ENCODE assay signal across 19 cellular contexts in genomic region chr1:7525664-7526063, GRCh38.
"Had no signal": no experiment of that assay in that cellular context is flagged by ENCODE, and none has a peak within 500 bp of the region (broad histone marks: within the 10 kb centered on the region; RNA-seq: fewer than 3 reads in every experiment).

No MANE protein-coding gene starts in this region.

- H3K4me3 ChIP-seq: dorsolateral prefrontal cortex, mucosa of descending colon, psoas muscle, sigmoid colon, thoracic aorta, tibial nerve, vagina had no signal

- H3K27ac Mint-ChIP-seq: memory B cell; mesothelial cell of epicardium; naive B cell; natural killer cell treated with Interleukin-12 subunit alpha and Interleukin-12 subunit beta and Interleukin-15 and Interleukin-18, amount 100 ng/mL, for 72 hours; stimulated activated memory B cell treated with anti-CD40 and anti-IgM and Interleukin-4, amounts not matched to agents 10 μg/mL and 1 μg/mL and 100 μg/mL, for 72 hours; stimulated activated naive CD8-positive, alpha-beta T cell treated with anti-CD3 and anti-CD28 coated beads, Interleukin-15, Interleukin-2, amounts not matched to agents 100 ng/mL and 50 ng/mL, for 24 hours had no signal

- DNase-seq: effector CD4-positive, alpha-beta T cell; head of caudate nucleus; naive B cell; sigmoid colon; stimulated activated CD4-positive, alpha-beta T cell treated with anti-CD3 and anti-CD28 coated beads, Interleukin-4, amount 100 ng/mL, for 4 hours had no signal

- H3K4me3 Mint-ChIP-seq: memory B cell; mesothelial cell of epicardium; natural killer cell treated with Interleukin-12 subunit alpha and Interleukin-12 subunit beta and Interleukin-15 and Interleukin-18, amount 100 ng/mL, for 72 hours; neural crest cell; stimulated activated memory B cell treated with anti-CD40 and anti-IgM and Interleukin-4, amounts not matched to agents 10 μg/mL and 1 μg/mL and 100 μg/mL, for 72 hours; stimulated activated naive CD8-positive, alpha-beta T cell treated with anti-CD3 and anti-CD28 coated beads, Interleukin-15, Interleukin-2, amounts not matched to agents 100 ng/mL and 50 ng/mL, for 24 hours had no signal

- ATAC-seq: left lobe of liver; mucosa of descending colon; natural killer cell treated with Interleukin-12 subunit alpha and Interleukin-12 subunit beta and Interleukin-15 and Interleukin-18, amount 100 ng/mL, for 72 hours; psoas muscle; right cardiac atrium; stimulated activated memory B cell treated with anti-CD40 and anti-IgM and Interleukin-4, amounts not matched to agents 10 μg/mL and 1 μg/mL and 100 μg/mL, for 72 hours had no signal

- H3K9me3 Mint-ChIP-seq: memory B cell; natural killer cell treated with Interleukin-12 subunit alpha and Interleukin-12 subunit beta and Interleukin-15 and Interleukin-18, amount 100 ng/mL, for 72 hours; stimulated activated memory B cell treated with anti-CD40 and anti-IgM and Interleukin-4, amounts not matched to agents 10 μg/mL and 1 μg/mL and 100 μg/mL, for 72 hours; stimulated activated naive CD8-positive, alpha-beta T cell treated with anti-CD3 and anti-CD28 coated beads, Interleukin-15, Interleukin-2, amounts not matched to agents 100 ng/mL and 50 ng/mL, for 24 hours had no signal

- H3K36me3 ChIP-seq: sigmoid colon, thoracic aorta, tibial nerve, vagina had no signal

- H3K4me1 ChIP-seq: psoas muscle, sigmoid colon, tibial nerve, vagina had no signal

- H3K36me3 Mint-ChIP-seq: memory B cell; mesothelial cell of epicardium; naive B cell; natural killer cell treated with Interleukin-12 subunit alpha and Interleukin-12 subunit beta and Interleukin-15 and Interleukin-18, amount 100 ng/mL, for 72 hours; stimulated activated memory B cell treated with anti-CD40 and anti-IgM and Interleukin-4, amounts not matched to agents 10 μg/mL and 1 μg/mL and 100 μg/mL, for 72 hours had no signal

- H3K4me1 Mint-ChIP-seq: memory B cell; mesothelial cell of epicardium; naive B cell; neural crest cell; stimulated activated memory B cell treated with anti-CD40 and anti-IgM and Interleukin-4, amounts not matched to agents 10 μg/mL and 1 μg/mL and 100 μg/mL, for 72 hours had no signal

- H3K9me3 ChIP-seq: mucosa of descending colon, psoas muscle, sigmoid colon, thoracic aorta, tibial nerve, vagina had no signal

- H3K27me3 ChIP-seq: dorsolateral prefrontal cortex, tibial nerve, vagina had no signal

- H3K27ac ChIP-seq: dorsolateral prefrontal cortex, psoas muscle, sigmoid colon, thoracic aorta, tibial nerve, vagina had no signal
